In genomic region chr15:70165811-70166284, GRCh38 we compare ENCODE assay signal across 10 cellular contexts.
DNase-seq lines count a peak whose midpoint lies in the region; ATAC-seq and TF ChIP-seq lines count a peak whose summit lies in the region.
"Had no signal": no experiment of that assay in that cellular context is flagged by ENCODE, and none has a peak within 500 bp of the region (broad histone marks: within the 10 kb centered on the region; RNA-seq: fewer than 3 reads in every experiment).

No MANE protein-coding gene starts in this region.

- peak; percentile 20 for DNase-seq in AG08395 (ENCODE audit: low spot score)
- no peak for DNase-seq in WTC11 (ENCODE audit: low spot score)
- peak; percentile 70 for DNase-seq in left cardiac atrium
- no peak for DNase-seq in omental fat pad (ENCODE audit: low spot score)
- no peak for DNase-seq in colonic mucosa
- DNase-seq in stimulated activated naive CD8-positive, alpha-beta T cell treated with anti-CD3 and anti-CD28 coated beads, Interleukin-15, Interleukin-2, amounts not matched to agents 100 U/mL and 50 U/mL, for 24 hours, result no peak
- no peak for DNase-seq in HCEC 1CT
- no peak for DNase-seq in NOMO-1 (lab: John Stamatoyannopoulos, UW; ENCODE audit: unreplicated experiment in 2 of 2)
- DNase-seq: NCI-H2107, testis had no signal

- H3K4me3 ChIP-seq in colonic mucosa, result no peak overlapping the region
- H3K4me3 ChIP-seq: testis had no signal

- no peaks in the 10 kb centered on the region for H3K9me3 ChIP-seq in colonic mucosa
- H3K9me3 ChIP-seq: testis had no signal

- H3K27me3 ChIP-seq in colonic mucosa, result no peaks in the 10 kb centered on the region
- H3K27me3 ChIP-seq: testis had no signal

- no peak overlapping the region for H3K27ac ChIP-seq in colonic mucosa
- H3K27ac ChIP-seq: testis had no signal

- H3K27me3 Mint-ChIP-seq in WTC11 (ENCODE audit: low read depth), result no peaks in the 10 kb centered on the region

- POLR2A ChIA-PET in WTC11 (lab: Charles Lee), result no interaction called here

- H3K36me3 Mint-ChIP-seq in WTC11, result no peaks in the 10 kb centered on the region

- no peak overlapping the region for H3K4me3 Mint-ChIP-seq in WTC11

- ATAC-seq in WTC11 (no peak), left cardiac atrium (peak; percentile 89 to 94), omental fat pad (ENCODE audit: low FRiP score) (peak; percentile 8)
- no peak for ATAC-seq in stimulated activated naive CD8-positive, alpha-beta T cell treated with anti-CD3 and anti-CD28 coated beads, Interleukin-15, Interleukin-2, amounts not matched to agents 100 U/mL and 50 U/mL, for 24 hours

- H3K9ac ChIP-seq in colonic mucosa (ENCODE audit: low read depth in 2 of 2, low read length in 2 of 2), result no peak overlapping the region

- no peaks in the 10 kb centered on the region for H3K36me3 ChIP-seq in colonic mucosa

- H3K4me1 Mint-ChIP-seq in WTC11, result peaks cover 11% of the 10 kb centered on the region

- no peaks in the 10 kb centered on the region for H3K4me1 ChIP-seq in colonic mucosa

- no peak for TF ChIP-seq CTCF in WTC11 (IDR thresholded peaks at IDR 0.05)
- no peak for TF ChIP-seq CTCF in omental fat pad (IDR thresholded peaks at IDR 0.05)
- TF ChIP-seq CTCF in colonic mucosa (IDR thresholded peaks at IDR 0.05), result no peak

- H3K27ac Mint-ChIP-seq in WTC11, result peak overlapping the region; percentile 10; the same call in 1 of the 2 replicates

- intact Hi-C loops in left cardiac atrium (cut with DNase I), result no loop called here
- intact Hi-C loops in colonic mucosa (cut with DNase I), result no loop called here

- H3K9me3 Mint-ChIP-seq in WTC11, result no peaks in the 10 kb centered on the region

- CTCF ChIA-PET in WTC11 (lab: Charles Lee), result no interaction called here

TF ChIP-seq in WTC11, 78 proteins besides CTCF, POLR2A, EP300 and RAD21:
- TF ChIP-seq ZNF138 (CRISPR knock-in tag; conservative IDR thresholded peaks at IDR 0.05), result no peak
- TF ChIP-seq MYBL2 (CRISPR knock-in tag; IDR thresholded peaks at IDR 0.05), result no peak
- no peak for TF ChIP-seq IRF1 (CRISPR knock-in tag; IDR thresholded peaks at IDR 0.05)
- TF ChIP-seq ELF4 (CRISPR knock-in tag; IDR thresholded peaks at IDR 0.05; ENCODE audit: low read depth), result no peak
- TF ChIP-seq CREB1 (CRISPR knock-in tag; IDR thresholded peaks at IDR 0.05), result no peak
- TF ChIP-seq SOX15 (CRISPR knock-in tag; IDR thresholded peaks at IDR 0.05), result no peak
- no peak for TF ChIP-seq NFYB (CRISPR knock-in tag; conservative IDR thresholded peaks at IDR 0.05; ENCODE audit: low read depth)
- TF ChIP-seq RORB (CRISPR knock-in tag; IDR thresholded peaks at IDR 0.05), result no peak

Comparison
In these comparisons a context has a peak if more than half of its experiments do, and no peak if none do; other contexts are left out.
1. DNase-seq: peak in AG08395 (single experiment) and left cardiac atrium (single experiment); none in WTC11 (single experiment), omental fat pad (single experiment), colonic mucosa (single experiment), stimulated activated naive CD8-positive, alpha-beta T cell treated with anti-CD3 and anti-CD28 coated beads, Interleukin-15, Interleukin-2, amounts not matched to agents 100 U/mL and 50 U/mL, for 24 hours (single experiment), HCEC 1CT (single experiment) and NOMO-1 (0 of 2).
2. ATAC-seq: peak in left cardiac atrium (2 of 2) and omental fat pad (single experiment); none in WTC11 (single experiment) and stimulated activated naive CD8-positive, alpha-beta T cell treated with anti-CD3 and anti-CD28 coated beads, Interleukin-15, Interleukin-2, amounts not matched to agents 100 U/mL and 50 U/mL, for 24 hours (single experiment).